In genomic region chr6:3157151-3157933, GRCh38 we compare ENCODE assay signal across 1 cellular context.
TF ChIP-seq lines count a peak whose summit lies in the region.

Gene TUBB2A, minus strand, starts transcription at chr6:3157544. Its CDS starts 81 bp downstream, at chr6:3157463.

TF ChIP-seq in K562, 482 proteins besides CTCF, POLR2A, EP300 and RAD21 (continued from another document and continues in another):
- peak; percentile 95 for TF ChIP-seq CREM (IDR thresholded peaks at IDR 0.05; ENCODE audit: low read depth)
- peak; percentile 88; the same call in 1 of the 2 replicates for TF ChIP-seq ZNF584 (CRISPR knock-in tag; IDR thresholded peaks at IDR 0.05; ENCODE audit: low read depth)
- peak; percentile 99 for TF ChIP-seq ZNF740 (CRISPR knock-in tag; IDR thresholded peaks at IDR 0.05)
- TF ChIP-seq ZNF740 (tag; IDR thresholded peaks at IDR 0.05) = peak in 1 of 2 experiments; percentile 94; a peak in 2 of 4 replicates
- TF ChIP-seq ZNF76 (CRISPR knock-in tag; IDR thresholded peaks at IDR 0.05; ENCODE audit: borderline replicate concordance) = 0 out of 2 replicates have a peak, but pooled peaks have one; percentile 12
- peak; percentile 95 for TF ChIP-seq EGR1 (conservative IDR thresholded peaks at IDR 0.05)
- 0 out of 2 replicates have a peak, but pooled peaks have one; percentile 45 for TF ChIP-seq RERE (CRISPR knock-in tag; IDR thresholded peaks at IDR 0.05; ENCODE audit: borderline replicate concordance)
- TF ChIP-seq ZFPM2 (CRISPR knock-in tag; IDR thresholded peaks at IDR 0.05) = 0 out of 2 replicates have a peak, but pooled peaks have one; percentile 8
- peak in 1 of 2 experiments; percentile 71; a peak in 2 of 4 replicates for TF ChIP-seq TEAD1 (CRISPR knock-in tag; IDR thresholded peaks at IDR 0.05)
- TF ChIP-seq STAT6 (CRISPR knock-in tag; IDR thresholded peaks at IDR 0.05) = peak; percentile 38; the same call in 1 of the 2 replicates
- TF ChIP-seq ZNF609 (CRISPR knock-in tag; IDR thresholded peaks at IDR 0.05; ENCODE audit: borderline replicate concordance) = no peak
- TF ChIP-seq MCM3 (IDR thresholded peaks at IDR 0.05) = no peak
- TF ChIP-seq ZNF384 (IDR thresholded peaks at IDR 0.05; ENCODE audit: low read depth, low read length) = peak; percentile 33; the same call in 1 of the 2 replicates
- no peak; the same call in 1 of the 2 replicates for TF ChIP-seq ZNF12 (CRISPR knock-in tag; IDR thresholded peaks at IDR 0.05)
- TF ChIP-seq RFX5 (IDR thresholded peaks at IDR 0.05; ENCODE audit: low read depth, low read length) = 0 out of 2 replicates have a peak, but pooled peaks have one; percentile 35
- TF ChIP-seq PTRF (tag; IDR thresholded peaks at IDR 0.05) = no peak
- no peak for TF ChIP-seq ESRRB (CRISPR knock-in tag; IDR thresholded peaks at IDR 0.05; ENCODE audit: borderline replicate concordance)
- no peak for TF ChIP-seq CREB5 (CRISPR knock-in tag; IDR thresholded peaks at IDR 0.05)
- TF ChIP-seq SMC3 (conservative IDR thresholded peaks at IDR 0.05; ENCODE audit: insufficient read depth, low read depth, low read length) = peak; percentile 51; the same call in 1 of the 2 replicates
- TF ChIP-seq ATF7 (IDR thresholded peaks at IDR 0.05) = peak; percentile 99
- TF ChIP-seq FOXP1 (CRISPR knock-in tag; IDR thresholded peaks at IDR 0.05) = peak; percentile 76; the same call in 1 of the 2 replicates
- TF ChIP-seq MEIS2 (IDR thresholded peaks at IDR 0.05; ENCODE audit: partially characterized antibody) = peak; percentile 36
- no peak for TF ChIP-seq XRCC3 (IDR thresholded peaks at IDR 0.05)
- peak; percentile 95 for TF ChIP-seq POLR2AphosphoS5 (IDR thresholded peaks at IDR 0.05; ENCODE audit: control insufficient read depth, insufficient read depth, low read depth, low read length)
- peak; percentile 78; the same call in 1 of the 2 replicates for TF ChIP-seq KAT7 (CRISPR knock-in tag; IDR thresholded peaks at IDR 0.05; ENCODE audit: borderline replicate concordance)
- no peak for TF ChIP-seq TCF15 (CRISPR knock-in tag; IDR thresholded peaks at IDR 0.05)
- TF ChIP-seq ZNF644 (tag; IDR thresholded peaks at IDR 0.05; ENCODE audit: low read depth) = no peak
- TF ChIP-seq HDGF (IDR thresholded peaks at IDR 0.05) = no peak
- peak; percentile 99 for TF ChIP-seq POLR2G (IDR thresholded peaks at IDR 0.05; ENCODE audit: low read depth, low read length)
- TF ChIP-seq RREB1 (CRISPR knock-in tag; IDR thresholded peaks at IDR 0.05) = peak; percentile 54; the same call in 1 of the 2 replicates
- peak; percentile 93 for TF ChIP-seq GTF2F1 (IDR thresholded peaks at IDR 0.05; ENCODE audit: low read depth, low read length)
- no peak for TF ChIP-seq ARID3A (IDR thresholded peaks at IDR 0.05; ENCODE audit: borderline replicate concordance, low read depth, low read length)
